Comparison of ENCODE assay signal across 5 cellular contexts in the genomic region with DNA sequence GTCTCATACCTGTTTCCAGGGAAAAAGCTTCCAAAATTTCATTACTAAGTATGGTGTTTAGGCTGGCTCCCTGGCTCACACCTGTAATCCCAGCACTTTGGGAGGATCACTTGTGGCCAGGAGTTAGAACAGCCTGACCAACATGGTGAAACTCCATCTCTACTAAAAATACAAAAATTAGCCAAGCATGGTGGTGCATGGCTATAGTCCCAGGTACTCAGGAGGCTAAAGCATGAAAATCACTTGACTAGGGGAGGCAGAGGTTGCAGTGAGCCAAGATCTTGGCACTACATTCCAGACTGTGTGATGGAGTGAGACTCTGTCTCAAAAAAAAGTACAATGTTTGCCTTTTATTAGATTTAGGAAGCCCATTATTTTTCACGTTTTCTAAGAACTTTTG.
"Had no signal": no experiment of that assay in that cellular context is flagged by ENCODE, and none has a peak within 500 bp of the region (broad histone marks: within the 10 kb centered on the region; RNA-seq: fewer than 3 reads in every experiment).

No MANE protein-coding gene starts in this region.

- H3K4me3 ChIP-seq: K562 had no signal

- DNase-seq: IMR-90, KBM-7, KG1 had no signal

- H3K27ac ChIP-seq: HL-60 had no signal
